In genomic region chr19:15934332-15935078, GRCh38 we compare ENCODE assay signal across 10 cellular contexts. TPM values are rescaled to one million over a fixed set of nuclear protein-coding genes. Genes with fewer than 3 reads are reported as not detected.
DNase-seq lines count a peak whose midpoint lies in the region; ATAC-seq and TF ChIP-seq lines count a peak whose summit lies in the region.
"Had no signal": no experiment of that assay in that cellular context is flagged by ENCODE, and none has a peak within 500 bp of the region (broad histone marks: within the 10 kb centered on the region; RNA-seq: fewer than 3 reads in every experiment).

TSS of gene CYP4F11 (minus strand) at chr19:15934529. CDS start at chr19:15934408, 121 bp downstream.

- peaks cover 10% of the 10 kb centered on the region for H3K9me3 Mint-ChIP-seq in activated CD4-positive, alpha-beta memory T cell treated with anti-CD3 and anti-CD28 coated beads for 36 hours
- H3K9me3 Mint-ChIP-seq in activated CD4-positive, alpha-beta memory T cell treated with anti-CD3 and anti-CD28 coated beads, Interleukin-2, amount 10 ng/mL, durations not matched to agents 7 days and 5 days: peaks cover 11% of the 10 kb centered on the region

- peak within 1 kb of the TSS in 3 of 4 donors; percentile 32 to 87 (median 82) for H3K27ac ChIP-seq in tibial nerve

- no peaks in the 10 kb centered on the region for H3K4me1 Mint-ChIP-seq in activated CD4-positive, alpha-beta memory T cell treated with anti-CD3 and anti-CD28 coated beads for 36 hours (ENCODE audit: low read depth)
- H3K4me1 Mint-ChIP-seq in activated CD4-positive, alpha-beta memory T cell treated with anti-CD3 and anti-CD28 coated beads, Interleukin-2, amount 10 ng/mL, durations not matched to agents 7 days and 5 days: no peaks in the 10 kb centered on the region
- no peaks in the 10 kb centered on the region for H3K4me1 Mint-ChIP-seq in T-helper 17 cell

- no peak for DNase-seq in activated CD4-positive, alpha-beta memory T cell treated with anti-CD3 and anti-CD28 coated beads for 36 hours
- DNase-seq in activated CD4-positive, alpha-beta memory T cell treated with anti-CD3 and anti-CD28 coated beads, Interleukin-2, amount 10 ng/mL, durations not matched to agents 7 days and 5 days: no peak
- DNase-seq in T-helper 17 cell (no peak), hypothalamus (lab: John Stamatoyannopoulos, UW) (peak in 44 of 51 donors; percentile 4 to 78 (median 54)), tibial nerve (ENCODE audit: low spot score in 2 of 2) (peak in 1 of 2 donors; percentile 23), GM10248 (ENCODE audit: extremely low spot score) (no peak)
- DNase-seq: amniotic stem cell had no signal

- intact Hi-C loops in activated CD4-positive, alpha-beta memory T cell treated with anti-CD3 and anti-CD28 coated beads for 36 hours (cut with micrococcal nuclease): no loop called here

- CTCF ChIA-PET in activated CD4-positive, alpha-beta memory T cell treated with anti-CD3 and anti-CD28 coated beads for 36 hours (lab: Charles Lee): no interaction called here
- CTCF ChIA-PET in activated CD4-positive, alpha-beta memory T cell treated with anti-CD3 and anti-CD28 coated beads, Interleukin-2, amount 10 ng/mL, durations not matched to agents 7 days and 5 days (lab: Charles Lee): no interaction called here
- CTCF ChIA-PET in GM10248 (lab: Yijun Ruan, JAX): no interaction called here

- TF ChIP-seq POLR2A in tibial nerve (IDR thresholded peaks at IDR 0.05): no peak

- TF ChIP-seq CTCF in tibial nerve (IDR thresholded peaks at IDR 0.05) (no peak), GM10248 (IDR thresholded peaks at IDR 0.05; ENCODE audit: control extremely low read depth, extremely low read depth, low read depth, missing control alignments) (no peak)

- WGBS in tibial nerve, 2 donors: 15 to 33% methylated on average over 10 of the region's 10 CpGs

- H3K27me3 ChIP-seq in tibial nerve: peaks cover 0 to 12% of the 10 kb centered on the region in 2 donors

- peak within 1 kb of the TSS; percentile 28 for H3K27ac Mint-ChIP-seq in activated CD4-positive, alpha-beta memory T cell treated with anti-CD3 and anti-CD28 coated beads for 36 hours
- no peak within 1 kb of the TSS for H3K27ac Mint-ChIP-seq in activated CD4-positive, alpha-beta memory T cell treated with anti-CD3 and anti-CD28 coated beads, Interleukin-2, amount 10 ng/mL, durations not matched to agents 7 days and 5 days
- peak within 1 kb of the TSS; percentile 56 for H3K27ac Mint-ChIP-seq in T-helper 17 cell
- H3K27ac Mint-ChIP-seq: B cell had no signal

- POLR2A ChIA-PET in activated CD4-positive, alpha-beta memory T cell treated with anti-CD3 and anti-CD28 coated beads for 36 hours (lab: Charles Lee): interaction anchor here (0.6 kb wide), 1 partner anchor 693 kb away, joined by 3 read pairs; no protein-coding TSS in a partner anchor
- POLR2A ChIA-PET in activated CD4-positive, alpha-beta memory T cell treated with anti-CD3 and anti-CD28 coated beads, Interleukin-2, amount 10 ng/mL, durations not matched to agents 7 days and 5 days (lab: Charles Lee): no interaction called here
- POLR2A ChIA-PET in GM10248 (lab: Yijun Ruan, JAX): no interaction called here

- H3K36me3 ChIP-seq in tibial nerve: no peaks in the 10 kb centered on the region

- H3K9me3 ChIP-seq in T-helper 17 cell (ENCODE audit: control insufficient read depth, low read length, poor library complexity, severe bottlenecking) (no peaks in the 10 kb centered on the region), tibial nerve (peaks cover 0 to 5% (median 0%) of the 10 kb centered on the region in 4 donors)

- ATAC-seq in T-helper 17 cell (peak; percentile 6), GM21526 (IDR thresholded peaks at IDR 0.05; ENCODE audit: low FRiP score, unreplicated experiment) (no peak), HG02588 (IDR thresholded peaks at IDR 0.05; ENCODE audit: unreplicated experiment) (no peak)

- TF ChIP-seq EP300 in tibial nerve (IDR thresholded peaks at IDR 0.05): peak in 1 of 2 donors; percentile 79

- H3K4me1 ChIP-seq in tibial nerve: peaks cover 0 to 20% (median 0%) of the 10 kb centered on the region in 4 donors

- peaks cover 9% of the 10 kb centered on the region for H3K36me3 Mint-ChIP-seq in activated CD4-positive, alpha-beta memory T cell treated with anti-CD3 and anti-CD28 coated beads for 36 hours
- peaks cover 5% of the 10 kb centered on the region for H3K36me3 Mint-ChIP-seq in activated CD4-positive, alpha-beta memory T cell treated with anti-CD3 and anti-CD28 coated beads, Interleukin-2, amount 10 ng/mL, durations not matched to agents 7 days and 5 days (ENCODE audit: low read depth)
- H3K36me3 Mint-ChIP-seq in T-helper 17 cell (ENCODE audit: low read depth): no peaks in the 10 kb centered on the region

- no peak within 1 kb of the TSS for H3K4me3 Mint-ChIP-seq in activated CD4-positive, alpha-beta memory T cell treated with anti-CD3 and anti-CD28 coated beads for 36 hours
- no peak within 1 kb of the TSS for H3K4me3 Mint-ChIP-seq in activated CD4-positive, alpha-beta memory T cell treated with anti-CD3 and anti-CD28 coated beads, Interleukin-2, amount 10 ng/mL, durations not matched to agents 7 days and 5 days
- no peak within 1 kb of the TSS for H3K4me3 Mint-ChIP-seq in T-helper 17 cell
- H3K4me3 Mint-ChIP-seq: B cell had no signal

- H3K27me3 Mint-ChIP-seq in activated CD4-positive, alpha-beta memory T cell treated with anti-CD3 and anti-CD28 coated beads for 36 hours: peaks cover 26% of the 10 kb centered on the region
- peaks cover 7% of the 10 kb centered on the region for H3K27me3 Mint-ChIP-seq in activated CD4-positive, alpha-beta memory T cell treated with anti-CD3 and anti-CD28 coated beads, Interleukin-2, amount 10 ng/mL, durations not matched to agents 7 days and 5 days
- H3K27me3 Mint-ChIP-seq in T-helper 17 cell: peaks cover 36% of the 10 kb centered on the region

- H3K4me3 ChIP-seq in tibial nerve: peak within 1 kb of the TSS in 1 of 4 donors; percentile 34

RNA-seq across cellular contexts. Expression of gene CYP4F11, which starts in this region (rescaled TPM):
- not detected for total RNA-seq in activated CD4-positive, alpha-beta memory T cell treated with anti-CD3 and anti-CD28 coated beads for 36 hours
- not detected for total RNA-seq in activated CD4-positive, alpha-beta memory T cell treated with anti-CD3 and anti-CD28 coated beads, Interleukin-2, amount 10 ng/mL, durations not matched to agents 7 days and 5 days
- total RNA-seq in T-helper 17 cell (not detected), tibial nerve (1 to 10 TPM in 3 of 4 donors, not detected in 1; 2.5 to 3.3 (median 3.1) TPM)
- total RNA-seq: B cell had no signal

Comparison
In these comparisons a context has a peak if more than half of its experiments do, and no peak if none do; other contexts are left out.
1. Peak in ATAC-seq in T-helper 17 cell; RNA of the gene not detected or under 1 TPM.
2. DNase-seq: peak in hypothalamus (44 of 51); none in activated CD4-positive, alpha-beta memory T cell treated with anti-CD3 and anti-CD28 coated beads for 36 hours (single experiment), activated CD4-positive, alpha-beta memory T cell treated with anti-CD3 and anti-CD28 coated beads, Interleukin-2, amount 10 ng/mL, durations not matched to agents 7 days and 5 days (single experiment), T-helper 17 cell (0 of 3) and GM10248 (single experiment).